17 cellular contexts compared by ENCODE assay signal in genomic region chr21:40923914-40924313, GRCh38.
DNase-seq lines count a peak whose midpoint lies in the region; ATAC-seq, FAIRE-seq and TF ChIP-seq lines count a peak whose summit lies in the region.
"Had no signal": no experiment of that assay in that cellular context is flagged by ENCODE, and none has a peak within 500 bp of the region (broad histone marks: within the 10 kb centered on the region; RNA-seq: fewer than 3 reads in every experiment).

No MANE protein-coding gene starts in this region.

- BruUV-seq in mammary epithelial cell (replicated peaks; lab: Mats Ljungman, UMichigan): no TSS peak

- dilution Hi-C loops in mammary epithelial cell (cut with HindIII; ENCODE audit: low sequenced_read_pairs): no loop called here
- dilution Hi-C loops in keratinocyte (cut with MboI; ENCODE audit: extremely low pct_ligation_motif_present, low sequenced_read_pairs): no loop called here

- H3K27ac ChIP-seq in mammary epithelial cell (ENCODE audit: insufficient read depth, low read depth, low read length) (peak overlapping the region; percentile 60), keratinocyte (ENCODE audit: control insufficient read depth, insufficient read depth, low read length) (no peak overlapping the region), right lobe of liver (no peak overlapping the region)
- H3K27ac ChIP-seq: BLaER1 treated with 17β-estradiol and CSF1 and Interleukin-3, amounts not matched to agents 10 nM and 100 nM had no signal

- H4K20me1 ChIP-seq in mammary epithelial cell (ENCODE audit: insufficient read depth, low read length): no peaks in the 10 kb centered on the region
- no peaks in the 10 kb centered on the region for H4K20me1 ChIP-seq in keratinocyte (ENCODE audit: control insufficient read depth, extremely low read depth, insufficient read depth, low read length)
- H4K20me1 ChIP-seq: BLaER1 treated with 17β-estradiol and CSF1 and Interleukin-3, amounts not matched to agents 10 nM and 100 nM had no signal

- H3K9me3 ChIP-seq in mammary epithelial cell (replicated peaks; ENCODE audit: insufficient read depth, low read length) (peaks cover 2% of the 10 kb centered on the region), keratinocyte (ENCODE audit: control insufficient read depth, low read depth, low read length) (no peaks in the 10 kb centered on the region), right lobe of liver (no peaks in the 10 kb centered on the region)

- CTCF ChIA-PET in mammary epithelial cell (lab: Charles Lee; ENCODE audit: low non-redundant PET): no interaction called here

- no peaks in the 10 kb centered on the region for H3K9me1 ChIP-seq in keratinocyte (ENCODE audit: control insufficient read depth, extremely low read depth, insufficient read depth, low read length)

- H3K36me3 ChIP-seq in mammary epithelial cell (ENCODE audit: insufficient read depth, low read length) (no peaks in the 10 kb centered on the region), keratinocyte (ENCODE audit: control insufficient read depth in 2 of 2, extremely low read depth in 1 of 2, insufficient read depth in 2 of 2, low read length in 2 of 2) (no peaks in the 10 kb centered on the region), right lobe of liver (no peaks in the 10 kb centered on the region)
- H3K36me3 ChIP-seq: BLaER1 treated with 17β-estradiol and CSF1 and Interleukin-3, amounts not matched to agents 10 nM and 100 nM had no signal

- H3K79me2 ChIP-seq in mammary epithelial cell (ENCODE audit: insufficient read depth, low read length): no peaks in the 10 kb centered on the region
- no peaks in the 10 kb centered on the region for H3K79me2 ChIP-seq in keratinocyte (ENCODE audit: control insufficient read depth, insufficient read depth, low read length)

- DNase-seq in ELF-1 (ENCODE audit: low read depth, low spot score) (peak; percentile 66), NCI-H69 (lab: John Stamatoyannopoulos, UW) (peak; percentile 74), mammary epithelial cell (no peak), keratinocyte (ENCODE audit: low read depth, low spot score) (no peak), activated gamma-delta T cell (lab: John Stamatoyannopoulos, UW) (no peak), right lobe of liver (no peak)
- DNase-seq: Calu3; CD8-positive, alpha-beta T cell; DND-41; EL; HCEC 1CT had no signal

- no peak for TF ChIP-seq CTCF in mammary epithelial cell (conservative IDR thresholded peaks at IDR 0.05 in 1 of 2, IDR thresholded peaks at IDR 0.05 in 1 of 2; ENCODE audit: extremely low read depth in 1 of 2, insufficient read depth in 1 of 2, low read depth in 1 of 2, low read length in 2 of 2)
- no peak for TF ChIP-seq CTCF in keratinocyte (optimal IDR thresholded peaks at IDR 0.05 in 1 of 3, IDR thresholded peaks at IDR 0.05 in 1 of 3, conservative IDR thresholded peaks at IDR 0.05 in 1 of 3; ENCODE audit: extremely low read depth in 1 of 3, insufficient read depth in 2 of 3, low read length in 3 of 3)
- TF ChIP-seq CTCF in right lobe of liver (IDR thresholded peaks at IDR 0.05): no peak

- in situ Hi-C loops in mammary epithelial cell (cut with MboI; ENCODE audit: low sequenced_read_pairs in 2 of 2): no loop called here

- ATAC-seq in GM21367 (IDR thresholded peaks at IDR 0.05; ENCODE audit: unreplicated experiment) (no peak), right lobe of liver (no peak)
- ATAC-seq: CD8-positive, alpha-beta T cell had no signal

- WGBS in mammary epithelial cell (ENCODE audit: low coverage, missing lambda C conversion rate): 1% methylated on average over 7 of the region's 7 CpGs
- 53% methylated on average over 6 of the region's 7 CpGs for WGBS in right lobe of liver (ENCODE audit: insufficient coverage, low coverage, low lambda C conversion rate, missing lambda C conversion rate)

- H3K4me2 ChIP-seq in mammary epithelial cell (ENCODE audit: insufficient read depth, low read depth, low read length): peak overlapping the region; percentile 78
- peak overlapping the region; percentile 65 for H3K4me2 ChIP-seq in keratinocyte (ENCODE audit: control insufficient read depth, extremely low read depth, insufficient read depth, low read depth, low read length)
- H3K4me2 ChIP-seq: BLaER1 treated with 17β-estradiol and CSF1 and Interleukin-3, amounts not matched to agents 10 nM and 100 nM had no signal

- TF ChIP-seq POLR2A in right lobe of liver (IDR thresholded peaks at IDR 0.05): no peak

- H2AFZ ChIP-seq in mammary epithelial cell (ENCODE audit: low read depth, low read length): peak overlapping the region; percentile 81
- H2AFZ ChIP-seq in keratinocyte (ENCODE audit: control insufficient read depth, low read length): no peak overlapping the region

- no peak overlapping the region for H3K9ac ChIP-seq in mammary epithelial cell (ENCODE audit: insufficient read depth, low read length)
- no peak overlapping the region for H3K9ac ChIP-seq in keratinocyte (ENCODE audit: control insufficient read depth, extremely low read depth, insufficient read depth, low read length)
- H3K9ac ChIP-seq: BLaER1 treated with 17β-estradiol and CSF1 and Interleukin-3, amounts not matched to agents 10 nM and 100 nM had no signal

- H3K27me3 ChIP-seq in mammary epithelial cell (ENCODE audit: insufficient read depth, low read length) (no peaks in the 10 kb centered on the region), keratinocyte (ENCODE audit: control insufficient read depth, extremely low read depth, insufficient read depth, low read length) (no peaks in the 10 kb centered on the region), right lobe of liver (no peaks in the 10 kb centered on the region)
- H3K27me3 ChIP-seq: BLaER1 treated with 17β-estradiol and CSF1 and Interleukin-3, amounts not matched to agents 10 nM and 100 nM had no signal

- H3K4me3 ChIP-seq in mammary epithelial cell (replicated peaks in 1 of 3; ENCODE audit: insufficient read depth in 1 of 3, low read depth in 2 of 3, low read length in 3 of 3): no peak overlapping the region
- H3K4me3 ChIP-seq in keratinocyte (ENCODE audit: control insufficient read depth in 2 of 3, extremely low read depth in 1 of 3, insufficient read depth in 2 of 3, low read depth in 1 of 3, low read length in 3 of 3): no peak overlapping the region
- no peak overlapping the region for H3K4me3 ChIP-seq in right lobe of liver
- H3K4me3 ChIP-seq: BLaER1 treated with 17β-estradiol and CSF1 and Interleukin-3, amounts not matched to agents 10 nM and 100 nM had no signal

- H3K4me1 ChIP-seq in mammary epithelial cell (ENCODE audit: insufficient read depth, low read length) (peaks cover 22% of the 10 kb centered on the region), keratinocyte (ENCODE audit: control insufficient read depth, extremely low read depth, insufficient read depth, low read length) (peaks cover 12% of the 10 kb centered on the region), right lobe of liver (no peaks in the 10 kb centered on the region)
- H3K4me1 ChIP-seq: BLaER1 treated with 17β-estradiol and CSF1 and Interleukin-3, amounts not matched to agents 10 nM and 100 nM had no signal

- intact Hi-C loops in mammary epithelial cell (cut with micrococcal nuclease) (loop anchor here (5.0 kb wide), 2 partner anchors 37 to 77 kb away; partner anchors contain the start of gene DSCAM), right lobe of liver (cut with DNase I) (no loop called here)

- no peak for FAIRE-seq in keratinocyte (lab: Jason Lieb, UNC)
- FAIRE-seq: G401.6, GM12892, GM18507, H54 had no signal

Comparison
In these comparisons a context has a peak if more than half of its experiments do, and no peak if none do; other contexts are left out.
1. DNase-seq: peak in ELF-1 (single experiment) and NCI-H69 (single experiment); none in mammary epithelial cell (single experiment), keratinocyte (single experiment), activated gamma-delta T cell (single experiment) and right lobe of liver (0 of 3).